ENCODE assay signal across 8 cellular contexts in the genomic region with DNA sequence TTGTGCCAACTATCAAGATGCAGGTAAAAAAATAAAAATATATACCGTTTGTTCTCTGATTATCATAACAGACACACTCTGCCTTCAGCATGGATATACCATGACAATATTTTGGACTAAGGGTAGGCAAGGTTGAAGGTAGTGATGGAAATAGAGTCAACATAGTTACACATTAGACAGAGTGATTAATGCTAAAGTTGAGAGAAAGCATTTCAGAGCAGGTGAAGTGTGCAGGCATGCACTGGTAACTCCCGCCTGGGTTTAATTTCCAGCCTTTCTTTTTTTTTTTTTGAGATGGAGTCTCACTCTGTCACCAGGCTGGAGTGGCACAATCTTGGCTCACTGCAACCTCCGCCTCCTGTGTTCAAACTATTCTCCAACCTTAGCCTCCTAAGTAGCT.
"Had no signal": no experiment of that assay in that cellular context is flagged by ENCODE, and none has a peak within 500 bp of the region (broad histone marks: within the 10 kb centered on the region; RNA-seq: fewer than 3 reads in every experiment).

No MANE protein-coding gene starts in this region.

- DNase-seq: GM23248, GOT3, H9, HCEC 1CT, IMR-90, KG1 had no signal

- H3K27ac ChIP-seq: GM23248 had no signal

- FAIRE-seq: HTR-8/SVneo, K562 had no signal

- H2AFZ ChIP-seq: GM23248 had no signal

- ATAC-seq: K562 had no signal

- H3K4me3 ChIP-seq: GM23248, K562 had no signal
